In the genomic region with DNA sequence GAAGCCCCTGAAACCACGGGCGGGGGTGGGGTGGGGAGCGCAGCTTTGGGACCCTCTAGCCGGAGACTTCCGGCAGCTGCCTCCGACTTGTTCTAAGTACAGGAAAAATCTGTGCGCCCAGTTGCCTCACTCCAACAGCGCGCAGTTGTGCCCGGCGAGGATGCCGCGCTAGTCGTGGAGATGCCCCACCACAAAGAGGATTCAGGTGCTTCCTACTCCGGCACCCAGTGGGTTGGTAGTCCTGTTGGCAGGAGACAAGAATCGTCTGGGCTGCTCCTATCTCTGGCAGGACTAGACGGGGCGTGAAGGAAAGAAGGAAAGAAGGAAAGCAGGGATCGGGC, we compare ENCODE assay signal across 12 cellular contexts. TPM values are rescaled to one million over a fixed set of nuclear protein-coding genes. Genes with fewer than 3 reads are reported as not detected.
DNase-seq lines count a peak whose midpoint lies in the region; ATAC-seq, FAIRE-seq and TF ChIP-seq lines count a peak whose summit lies in the region.
"Had no signal": no experiment of that assay in that cellular context is flagged by ENCODE, and none has a peak within 500 bp of the region (broad histone marks: within the 10 kb centered on the region; RNA-seq: fewer than 3 reads in every experiment).

No MANE protein-coding gene starts in this region.

- peaks cover 16% of the 10 kb centered on the region for H3K4me1 Mint-ChIP-seq in activated naive CD8-positive, alpha-beta T cell (ENCODE audit: low read depth)
- peaks cover 7% of the 10 kb centered on the region for H3K4me1 Mint-ChIP-seq in mesothelial cell of epicardium

- H3K4me3 Mint-ChIP-seq in activated naive CD8-positive, alpha-beta T cell = peak overlapping the region; percentile 83
- H3K4me3 Mint-ChIP-seq in mesothelial cell of epicardium = peak overlapping the region; percentile 54
- H3K4me3 Mint-ChIP-seq: HFFc6 had no signal

- H3K27ac ChIP-seq in A549 = no peak overlapping the region
- H3K27ac ChIP-seq in DOHH2 (ENCODE audit: low read depth, low read length) = no peak overlapping the region
- H3K27ac ChIP-seq in GM23248 = no peak overlapping the region

- TF ChIP-seq CTCF in A549 (IDR thresholded peaks at IDR 0.05) (no peak), DOHH2 (IDR thresholded peaks at IDR 0.05; ENCODE audit: low read depth, low read length, poor library complexity, severe bottlenecking) (no peak), mesothelial cell of epicardium (IDR thresholded peaks at IDR 0.05; ENCODE audit: unreplicated experiment) (no peak)

- WGBS in A549 (ENCODE audit: missing lambda C conversion rate) = 55% methylated on average over 19 of the region's 19 CpGs
- 5 to 6% methylated on average over 12 to 19 of the region's 19 CpGs for WGBS in GM23248 (ENCODE audit: low coverage in 1 of 2, low lambda C conversion rate in 2 of 2, missing lambda C conversion rate in 2 of 2), 2 experiments

- H3K9me2 ChIP-seq in DOHH2 (replicated peaks; ENCODE audit: control insufficient read depth, low read length) = no peaks in the 10 kb centered on the region
- no peaks in the 10 kb centered on the region for H3K9me2 ChIP-seq in GM23248 (ENCODE audit: insufficient read depth)

- no peak for TF ChIP-seq POLR2A in A549 (IDR thresholded peaks at IDR 0.05; ENCODE audit: low read length)

- H3K79me2 ChIP-seq in DOHH2 (ENCODE audit: control insufficient read depth, low read length) (no peaks in the 10 kb centered on the region), GM23248 (ENCODE audit: insufficient read depth) (no peaks in the 10 kb centered on the region)

- H3K36me3 ChIP-seq in DOHH2 (ENCODE audit: control insufficient read depth, low read length) (no peaks in the 10 kb centered on the region), GM23248 (ENCODE audit: low read depth) (no peaks in the 10 kb centered on the region)

- CTCF ChIA-PET in A549 (lab: Yijun Ruan, JAX) = no interaction called here

- no peak for TF ChIP-seq EP300 in A549 (IDR thresholded peaks at IDR 0.05)

- DNase-seq in A549 (ENCODE audit: low read depth in 1 of 2, low spot score in 1 of 2) = no peak
- no peak for DNase-seq in mesothelial cell of epicardium (ENCODE audit: low spot score in 2 of 2, unreplicated experiment in 2 of 2)
- DNase-seq in GM23248 = no peak
- no peak for DNase-seq in D341Med (ENCODE audit: low spot score)
- DNase-seq in NCI-H748 treated with DMSO at 0.1 percent for 48 hours (lab: John Stamatoyannopoulos, UW) = no peak
- DNase-seq: HFFc6 had no signal

- H4K20me1 ChIP-seq in DOHH2 (ENCODE audit: control insufficient read depth, insufficient read depth, low read depth, low read length) (no peaks in the 10 kb centered on the region), GM23248 (ENCODE audit: insufficient read depth) (no peaks in the 10 kb centered on the region)

- peaks cover 59% of the 10 kb centered on the region for H3K27me3 ChIP-seq in DOHH2 (ENCODE audit: control insufficient read depth, low read length)
- peaks cover 52% of the 10 kb centered on the region for H3K27me3 ChIP-seq in GM23248 (replicated peaks; ENCODE audit: insufficient read depth)

- ATAC-seq in A549 (no peak), HG03025 (IDR thresholded peaks at IDR 0.05; ENCODE audit: low FRiP score, unreplicated experiment) (no peak)
- ATAC-seq: Right ventricle myocardium inferior had no signal

- H3K9ac ChIP-seq in GM23248 = no peak overlapping the region

- peaks cover 27% of the 10 kb centered on the region for H3K27me3 Mint-ChIP-seq in activated naive CD8-positive, alpha-beta T cell
- peaks cover 49% of the 10 kb centered on the region for H3K27me3 Mint-ChIP-seq in mesothelial cell of epicardium (ENCODE audit: low read depth)

- no peak for TF ChIP-seq RAD21 in A549 (conservative IDR thresholded peaks at IDR 0.05 in 1 of 2, IDR thresholded peaks at IDR 0.05 in 1 of 2)

- in situ Hi-C loops in GM23248 (cut with MboI) = no loop called here

- H3K4me2 ChIP-seq in A549 (peak overlapping the region; percentile 82), DOHH2 (ENCODE audit: low read length) (peak overlapping the region; percentile 51), GM23248 (ENCODE audit: unreplicated experiment) (no peak overlapping the region)

- H3F3A ChIP-seq in DOHH2 (ENCODE audit: control insufficient read depth, insufficient read depth) (no peaks in the 10 kb centered on the region), GM23248 (ENCODE audit: insufficient read depth) (no peaks in the 10 kb centered on the region)

- no peaks in the 10 kb centered on the region for H3K36me3 Mint-ChIP-seq in activated naive CD8-positive, alpha-beta T cell
- no peaks in the 10 kb centered on the region for H3K36me3 Mint-ChIP-seq in mesothelial cell of epicardium

- no peaks in the 10 kb centered on the region for H3K9me3 Mint-ChIP-seq in activated naive CD8-positive, alpha-beta T cell (ENCODE audit: low read depth)
- H3K9me3 Mint-ChIP-seq in mesothelial cell of epicardium = no peaks in the 10 kb centered on the region
- H3K9me3 Mint-ChIP-seq: HFFc6 had no signal

- H3K4me3 ChIP-seq in A549 (peak overlapping the region; percentile 38), DOHH2 (ENCODE audit: low read length) (peak overlapping the region; percentile 46), GM23248 (no peak overlapping the region)

- H2AFZ ChIP-seq in GM23248 = no peak overlapping the region

- POLR2A ChIA-PET in A549 (lab: Yijun Ruan, JAX) = no interaction called here

- peaks cover 4% of the 10 kb centered on the region; the same call in 1 of the 3 replicates for H3K9me3 ChIP-seq in A549
- H3K9me3 ChIP-seq in DOHH2 (ENCODE audit: control insufficient read depth, insufficient read depth, low read length) = no peaks in the 10 kb centered on the region
- H3K9me3 ChIP-seq in GM23248 (ENCODE audit: low read depth) = no peaks in the 10 kb centered on the region

- FAIRE-seq in A549 (lab: Jason Lieb, UNC) = no peak
- FAIRE-seq: colon, D721Med had no signal

- peaks cover 19% of the 10 kb centered on the region; the same call in 2 of the 3 replicates for H3K4me1 ChIP-seq in A549
- peaks cover 4% of the 10 kb centered on the region; the same call in 1 of the 2 replicates for H3K4me1 ChIP-seq in DOHH2 (ENCODE audit: control insufficient read depth, low read length)
- no peaks in the 10 kb centered on the region for H3K4me1 ChIP-seq in GM23248 (ENCODE audit: insufficient read depth)

- H3K27ac Mint-ChIP-seq in activated naive CD8-positive, alpha-beta T cell = no peak overlapping the region
- no peak overlapping the region for H3K27ac Mint-ChIP-seq in mesothelial cell of epicardium
- H3K27ac Mint-ChIP-seq: HFFc6 had no signal

TF ChIP-seq in A549, 52 proteins besides CTCF, POLR2A, EP300 and RAD21 (continues in another document):
- TF ChIP-seq CBX8 (IDR thresholded peaks at IDR 0.05) (no peak), NR3C1 (IDR thresholded peaks at IDR 0.05) (no peak), HMGXB4 (CRISPR knock-in tag; IDR thresholded peaks at IDR 0.05; ENCODE audit: borderline replicate concordance) (no peak), MYC (IDR thresholded peaks at IDR 0.05; ENCODE audit: borderline replicate concordance, low read length) (no peak), ZSCAN20 (CRISPR knock-in tag; IDR thresholded peaks at IDR 0.05) (no peak), HOXA7 (CRISPR knock-in tag; IDR thresholded peaks at IDR 0.05) (no peak), NPAS2 (CRISPR knock-in tag; IDR thresholded peaks at IDR 0.05; ENCODE audit: borderline replicate concordance) (no peak), ELK1 (IDR thresholded peaks at IDR 0.05; ENCODE audit: low read depth, low read length) (no peak), MAX (IDR thresholded peaks at IDR 0.05) (no peak), BCL3 (IDR thresholded peaks at IDR 0.05) (no peak)

RNA-seq across cellular contexts. Expression of gene NPY, which starts 0.5 kb away (rescaled TPM):
- not detected in 2 replicates for polyA plus RNA-seq in A549 (2011; rRNA removed)
- not detected in 2 replicates for polyA plus RNA-seq in A549 (2012; cell fraction: cytosol; rRNA removed)
- polyA plus RNA-seq in A549 (2012; cell fraction: nucleus; rRNA removed) = not detected in 2 replicates
- polyA plus RNA-seq in A549 (2017; fragmentation: RNase III; extraction: RNeasy Plus Mini Kit Qiagen cat#74134 plus additional on column Dnase treatment) = not detected in 3 replicates
- not detected in 2 replicates for polyA minus RNA-seq in A549 (2011; rRNA and poly(A)+ RNA removed)
- not detected in 3 replicates for total RNA-seq in mesothelial cell of epicardium
- not detected in 2 replicates for total RNA-seq in GM23248 (2014; rRNA removed; shearing (Covaris generic))
- not detected in 2 replicates for polyA plus RNA-seq in GM23248 (2016; fragmentation: Nextera tagmentation; extraction: Ambion mirVana)
- total RNA-seq: HFFc6, Right ventricle myocardium inferior had no signal
